ENCODE assay signal across 12 cellular contexts in genomic region chr12:27542628-27543027, GRCh38. TPM values are rescaled to one million over a fixed set of nuclear protein-coding genes. Genes with fewer than 3 reads are reported as not detected.
DNase-seq lines count a peak whose midpoint lies in the region; ATAC-seq and TF ChIP-seq lines count a peak whose summit lies in the region.
"Had no signal": no experiment of that assay in that cellular context is flagged by ENCODE, and none has a peak within 500 bp of the region (broad histone marks: within the 10 kb centered on the region; RNA-seq: fewer than 3 reads in every experiment).

No MANE protein-coding gene starts in this region.

- intact Hi-C loops in left ventricle myocardium inferior (cut with micrococcal nuclease): no loop called here
- intact Hi-C loops in natural killer cell (cut with micrococcal nuclease): no loop called here

- H3K9me3 ChIP-seq in left ventricle myocardium inferior (replicated peaks): no peaks in the 10 kb centered on the region

- DNase-seq in HCEC 1CT: peak; percentile 95
- DNase-seq in astrocyte of the spinal cord (ENCODE audit: low read depth, low spot score): peak; percentile 94
- DNase-seq in left ventricle myocardium inferior: no peak
- peak; percentile 50 for DNase-seq in stromal cell of bone marrow (ENCODE audit: low read depth)
- no peak for DNase-seq in natural killer cell
- DNase-seq in NCI-H2227 treated with DMSO at 0.1 percent for 48 hours (lab: John Stamatoyannopoulos, UW): no peak
- DNase-seq: activated gamma-delta T cell; DMS153; effector memory CD4-positive, alpha-beta T cell; KG1 had no signal

- H3K27me3 Mint-ChIP-seq in natural killer cell (ENCODE audit: low read depth in 2 of 2): peaks cover 11 to 12% of the 10 kb centered on the region in 2 donors

- no peak for ATAC-seq in natural killer cell
- no peak for ATAC-seq in HG02840 (IDR thresholded peaks at IDR 0.05; ENCODE audit: low FRiP score, unreplicated experiment)
- ATAC-seq in HG03095 (IDR thresholded peaks at IDR 0.05; ENCODE audit: unreplicated experiment): no peak

- peaks cover 3% of the 10 kb centered on the region for H3K36me3 ChIP-seq in left ventricle myocardium inferior

- H3K27ac Mint-ChIP-seq in natural killer cell: no peak overlapping the region

- H3K36me3 Mint-ChIP-seq in natural killer cell: no peaks in the 10 kb centered on the region

- peaks cover 87% of the 10 kb centered on the region for H3K4me1 ChIP-seq in left ventricle myocardium inferior

- H3K4me3 ChIP-seq in astrocyte of the spinal cord (ENCODE audit: low read depth, low read length) (no peak overlapping the region), left ventricle myocardium inferior (peak overlapping the region; percentile 16)

- H3K27me3 ChIP-seq in left ventricle myocardium inferior (ENCODE audit: low read depth): no peaks in the 10 kb centered on the region

- no peaks in the 10 kb centered on the region for H3K4me1 Mint-ChIP-seq in natural killer cell

- H3K27ac ChIP-seq in left ventricle myocardium inferior (replicated peaks): peak overlapping the region; percentile 77

- no peaks in the 10 kb centered on the region for H3K9me3 Mint-ChIP-seq in natural killer cell

- TF ChIP-seq CTCF in astrocyte of the spinal cord (IDR thresholded peaks at IDR 0.05; ENCODE audit: low read depth, low read length) (no peak), left ventricle myocardium inferior (IDR thresholded peaks at IDR 0.05; ENCODE audit: borderline replicate concordance) (no peak), natural killer cell (IDR thresholded peaks at IDR 0.05) (no peak)

- in situ Hi-C loops in astrocyte of the spinal cord (cut with HindIII; ENCODE audit: low sequenced_read_pairs): no loop called here

- no peak overlapping the region for H3K4me3 Mint-ChIP-seq in natural killer cell

RNA-seq across cellular contexts. Expression of gene PPFIBP1, which starts 18.6 kb away (rescaled TPM):
- total RNA-seq in left ventricle myocardium inferior (258 TPM), natural killer cell (1 to 10 TPM in 2 of 3 donors, under 1 TPM in 1; 0.73 to 1.6 (median 1.4) TPM)

Comparison
In these comparisons a context has a peak if more than half of its experiments do, and no peak if none do; other contexts are left out.
1. DNase-seq: peak in HCEC 1CT (single experiment), astrocyte of the spinal cord (single experiment) and stromal cell of bone marrow (single experiment); none in left ventricle myocardium inferior (single experiment), natural killer cell (single experiment) and NCI-H2227 treated with DMSO at 0.1 percent for 48 hours (single experiment).
2. RNA of gene PPFIBP1, which starts 18.6 kb away (total RNA-seq): 258 TPM in left ventricle myocardium inferior (single experiment); 0.73 to 1.6 TPM in natural killer cell; every median in the first group is over 10 times any median in the second.